In genomic region chr13:111115051-111115840, GRCh38 we compare ENCODE assay signal across 8 cellular contexts. TPM values are rescaled to one million over a fixed set of nuclear protein-coding genes. Genes with fewer than 3 reads are reported as not detected.
DNase-seq lines count a peak whose midpoint lies in the region; ATAC-seq and TF ChIP-seq lines count a peak whose summit lies in the region.

ARHGEF7 (plus strand) TSS chr13:111115310; CDS start chr13:111115527, 217 bp downstream.

- H3K36me3 Mint-ChIP-seq in Caco-2 (ENCODE audit: insufficient read depth, unreplicated experiment) (no peaks in the 10 kb centered on the region), activated B cell treated with CpG ODN at 0.5 μM for 24 hours (ENCODE audit: low read depth) (no peaks in the 10 kb centered on the region), neural crest cell (ENCODE audit: low read depth) (peaks cover 5% of the 10 kb centered on the region)

- intact Hi-C loops in Caco-2 (cut with micrococcal nuclease; ENCODE audit: unreplicated experiment) (no loop called here), activated B cell treated with CpG ODN at 0.5 μM for 24 hours (cut with micrococcal nuclease) (loop anchor here (2.0 kb wide), 2 partner anchors 38 to 100 kb away; no protein-coding TSS in a partner anchor)

- no peaks in the 10 kb centered on the region for H3K36me3 ChIP-seq in Caco-2 (ENCODE audit: control insufficient read depth, insufficient read depth, low read length)

- H3K27me3 Mint-ChIP-seq in Caco-2 (ENCODE audit: insufficient read depth, unreplicated experiment), result peaks cover 43% of the 10 kb centered on the region
- peaks cover 63% of the 10 kb centered on the region for H3K27me3 Mint-ChIP-seq in activated B cell treated with CpG ODN at 0.5 μM for 24 hours
- peaks cover 53% of the 10 kb centered on the region for H3K27me3 Mint-ChIP-seq in neural crest cell (ENCODE audit: low read depth)

- H3K9me3 ChIP-seq in Caco-2, result no peaks in the 10 kb centered on the region

- peaks cover 11% of the 10 kb centered on the region; the same call in 1 of the 2 replicates for H3K4me1 ChIP-seq in Caco-2

- H3K27ac Mint-ChIP-seq in Caco-2 (ENCODE audit: unreplicated experiment), result no peak within 1 kb of the TSS
- no peak within 1 kb of the TSS for H3K27ac Mint-ChIP-seq in activated B cell treated with CpG ODN at 0.5 μM for 24 hours
- H3K27ac Mint-ChIP-seq in neural crest cell (ENCODE audit: unreplicated experiment), result peak within 1 kb of the TSS; percentile 97

- TF ChIP-seq CTCF in Caco-2 (IDR thresholded peaks at IDR 0.05; ENCODE audit: insufficient read depth in 1 of 2, low read depth in 1 of 2, low read length in 1 of 2, severe bottlenecking in 1 of 2, unreplicated experiment in 1 of 2) (no peak), activated B cell treated with CpG ODN at 0.5 μM for 24 hours (IDR thresholded peaks at IDR 0.05) (no peak), foreskin fibroblast (IDR thresholded peaks at IDR 0.05; ENCODE audit: low read depth, low read length) (no peak), neural crest cell (conservative IDR thresholded peaks at IDR 0.05) (no peak)

- BruUV-seq in Caco-2 (replicated peaks; lab: Mats Ljungman, UMichigan), result no TSS peak

- ATAC-seq in activated B cell treated with CpG ODN at 0.5 μM for 24 hours (ENCODE audit: low read depth), result peak; percentile 49
- ATAC-seq in HG02571 (IDR thresholded peaks at IDR 0.05; ENCODE audit: unreplicated experiment), result no peak

- DNase-seq in Caco-2, result peak in 1 of 2 experiments; percentile 19
- DNase-seq in HEK293T (ENCODE audit: extremely low spot score), result peak; percentile 44
- DNase-seq in activated B cell treated with CpG ODN at 0.5 μM for 24 hours, result no peak
- DNase-seq in foreskin fibroblast, result peak in 1 of 2 donors; percentile 48
- DNase-seq in neural crest cell (ENCODE audit: low read depth, low spot score), result peak; percentile 32
- DNase-seq in T-helper 9 cell, result no peak
- no peak for DNase-seq in Ammon's horn (ENCODE audit: low spot score)

- no peaks in the 10 kb centered on the region for H3K9me3 Mint-ChIP-seq in Caco-2 (ENCODE audit: unreplicated experiment)
- H3K9me3 Mint-ChIP-seq in activated B cell treated with CpG ODN at 0.5 μM for 24 hours, result no peaks in the 10 kb centered on the region
- H3K9me3 Mint-ChIP-seq in neural crest cell, result no peaks in the 10 kb centered on the region

- POLR2A ChIA-PET in Caco-2 (lab: Charles Lee) (no interaction called here), HEK293T (lab: Yijun Ruan, JAX) (no interaction called here), activated B cell treated with CpG ODN at 0.5 μM for 24 hours (lab: Charles Lee) (no interaction called here)

- H3K4me3 Mint-ChIP-seq in Caco-2 (ENCODE audit: unreplicated experiment), result peak within 1 kb of the TSS; percentile 79
- H3K4me3 Mint-ChIP-seq in activated B cell treated with CpG ODN at 0.5 μM for 24 hours, result peak within 1 kb of the TSS; percentile 86
- peak within 1 kb of the TSS; percentile 97 for H3K4me3 Mint-ChIP-seq in neural crest cell

- CTCF ChIA-PET in Caco-2 (lab: Charles Lee) (no interaction called here), HEK293T (lab: Yijun Ruan, JAX) (no interaction called here), activated B cell treated with CpG ODN at 0.5 μM for 24 hours (lab: Charles Lee) (no interaction called here)

- H3K4me3 ChIP-seq in Caco-2 (ENCODE audit: low read depth, low read length) (peak within 1 kb of the TSS; percentile 39), foreskin fibroblast (ENCODE audit: low read depth in 1 of 2, low read length in 2 of 2) (peak within 1 kb of the TSS; percentile 53 to 66)

- peaks cover 6% of the 10 kb centered on the region for H3K27me3 ChIP-seq in Caco-2 (replicated peaks; ENCODE audit: control insufficient read depth, insufficient read depth, low read length)

- H3K4me1 Mint-ChIP-seq in Caco-2 (ENCODE audit: low read depth, unreplicated experiment) (no peaks in the 10 kb centered on the region), activated B cell treated with CpG ODN at 0.5 μM for 24 hours (peaks cover 16% of the 10 kb centered on the region), neural crest cell (peaks cover 20% of the 10 kb centered on the region)

TF ChIP-seq in HEK293T, 16 proteins besides CTCF, POLR2A, EP300 and RAD21:
- TF ChIP-seq FOXA1 (IDR thresholded peaks at IDR 0.05), result no peak
TF ChIP-seq in HEK293T: peak in this region for 0.

RNA-seq across cellular contexts. Expression of gene ARHGEF7, which starts in this region (rescaled TPM):
- total RNA-seq in Caco-2 (2022), result 60.5 and 65.7 TPM in 2 replicates
- total RNA-seq in activated B cell treated with CpG ODN at 0.5 μM for 24 hours, result 79.8 and 95.7 TPM in 2 replicates
- 77.3 and 85.3 TPM in 2 replicates for total RNA-seq in neural crest cell

Comparison
In these comparisons a context has a peak if more than half of its experiments do, and no peak if none do; other contexts are left out.
1. DNase-seq: peak in HEK293T (single experiment) and neural crest cell (single experiment); none in activated B cell treated with CpG ODN at 0.5 μM for 24 hours (single experiment), T-helper 9 cell (single experiment) and Ammon's horn (single experiment).
2. Peak in every context shown above with its lines, with median percentiles within 50 percentile points of each other: H3K4me3 Mint-ChIP-seq.